Comparison of ENCODE assay signal across 11 cellular contexts in genomic region chr6:3592371-3592941, GRCh38.
DNase-seq lines count a peak whose midpoint lies in the region; ATAC-seq and TF ChIP-seq lines count a peak whose summit lies in the region.
"Had no signal": no experiment of that assay in that cellular context is flagged by ENCODE, and none has a peak within 500 bp of the region (broad histone marks: within the 10 kb centered on the region; RNA-seq: fewer than 3 reads in every experiment).

No MANE protein-coding gene starts in this region.

- H3K9me3 ChIP-seq in gastroesophageal sphincter, result peaks cover 0 to 4% (median 0%) of the 10 kb centered on the region in 3 donors
- H3K9me3 ChIP-seq in aorta (ENCODE audit: control insufficient read depth, low read length), result peaks cover 2% of the 10 kb centered on the region

- ATAC-seq in gastroesophageal sphincter (peak; percentile 97), aorta (ENCODE audit: low FRiP score) (peak; percentile 62), HG03442 (IDR thresholded peaks at IDR 0.05; ENCODE audit: unreplicated experiment) (no peak), HG03159 (IDR thresholded peaks at IDR 0.05; ENCODE audit: unreplicated experiment) (no peak)

- H3K4me3 Mint-ChIP-seq in activated naive CD4-positive, alpha-beta T cell treated with anti-CD3 and anti-CD28 coated beads, Interleukin-2, amount 10 ng/mL, durations not matched to agents 7 days and 5 days, result no peak overlapping the region

- H3K4me3 ChIP-seq in gastroesophageal sphincter, result no peak overlapping the region
- no peak overlapping the region for H3K4me3 ChIP-seq in aorta (ENCODE audit: low read length in 2 of 2)

- peaks cover 10% of the 10 kb centered on the region for H3K27me3 Mint-ChIP-seq in activated naive CD4-positive, alpha-beta T cell treated with anti-CD3 and anti-CD28 coated beads, Interleukin-2, amount 10 ng/mL, durations not matched to agents 7 days and 5 days
- H3K27me3 Mint-ChIP-seq: progenitor cell of endocrine pancreas had no signal

- intact Hi-C loops in aorta (cut with DNase I), result no loop called here

- no peaks in the 10 kb centered on the region for H3K9me3 Mint-ChIP-seq in activated naive CD4-positive, alpha-beta T cell treated with anti-CD3 and anti-CD28 coated beads, Interleukin-2, amount 10 ng/mL, durations not matched to agents 7 days and 5 days

- H3K36me3 ChIP-seq in gastroesophageal sphincter, result no peaks in the 10 kb centered on the region
- H3K36me3 ChIP-seq in aorta (ENCODE audit: control insufficient read depth in 1 of 2, insufficient read depth in 2 of 2, low read length in 1 of 2), result no peaks in the 10 kb centered on the region

- WGBS in gastroesophageal sphincter (ENCODE audit: low coverage in 1 of 2), 2 donors, result 43 to 65% methylated on average over 3 to 7 of the region's 7 CpGs
- 91 to 95% methylated on average over 7 of the region's 7 CpGs for WGBS in aorta, 2 donors

- H3K36me3 Mint-ChIP-seq in activated naive CD4-positive, alpha-beta T cell treated with anti-CD3 and anti-CD28 coated beads, Interleukin-2, amount 10 ng/mL, durations not matched to agents 7 days and 5 days, result no peaks in the 10 kb centered on the region

- no peak for TF ChIP-seq CTCF in gastroesophageal sphincter (IDR thresholded peaks at IDR 0.05)

- H3K27ac Mint-ChIP-seq in activated naive CD4-positive, alpha-beta T cell treated with anti-CD3 and anti-CD28 coated beads, Interleukin-2, amount 10 ng/mL, durations not matched to agents 7 days and 5 days, result no peak overlapping the region
- H3K27ac Mint-ChIP-seq: progenitor cell of endocrine pancreas had no signal

- peak; percentile 10 for DNase-seq in DMS53 (lab: John Stamatoyannopoulos, UW)
- DNase-seq in DMS53 treated with DMSO at 0.1 percent for 48 hours (lab: John Stamatoyannopoulos, UW; ENCODE audit: unreplicated experiment), result no peak
- peak; percentile 45 for DNase-seq in T1000 (lab: John Stamatoyannopoulos, UW)
- DNase-seq in aorta, result no peak
- no peak for DNase-seq in activated naive CD4-positive, alpha-beta T cell treated with anti-CD3 and anti-CD28 coated beads, Interleukin-2, amount 10 ng/mL, durations not matched to agents 7 days and 5 days
- DNase-seq: NCI-H748 treated with DMSO at 0.1 percent for 48 hours had no signal

- no peaks in the 10 kb centered on the region for H3K27me3 ChIP-seq in gastroesophageal sphincter
- H3K27me3 ChIP-seq in aorta (ENCODE audit: control insufficient read depth in 1 of 2, insufficient read depth in 2 of 2, low read length in 1 of 2), result no peaks in the 10 kb centered on the region

- TF ChIP-seq EP300 in gastroesophageal sphincter (IDR thresholded peaks at IDR 0.05), result no peak

- no peaks in the 10 kb centered on the region for H3K4me1 Mint-ChIP-seq in activated naive CD4-positive, alpha-beta T cell treated with anti-CD3 and anti-CD28 coated beads, Interleukin-2, amount 10 ng/mL, durations not matched to agents 7 days and 5 days

- H3K27ac ChIP-seq in gastroesophageal sphincter, result peak overlapping the region in 1 of 4 donors; percentile 63
- H3K27ac ChIP-seq in aorta (ENCODE audit: low read depth in 1 of 2, low read length in 2 of 2), result no peak overlapping the region
- H3K27ac ChIP-seq: 22Rv1 had no signal

- CTCF ChIA-PET in activated naive CD4-positive, alpha-beta T cell treated with anti-CD3 and anti-CD28 coated beads, Interleukin-2, amount 10 ng/mL, durations not matched to agents 7 days and 5 days (lab: Charles Lee), result no interaction called here

- no peak for TF ChIP-seq POLR2A in gastroesophageal sphincter (IDR thresholded peaks at IDR 0.05)

- peaks cover 0 to 4% (median 3%) of the 10 kb centered on the region in 3 donors for H3K4me1 ChIP-seq in gastroesophageal sphincter
- no peaks in the 10 kb centered on the region for H3K4me1 ChIP-seq in aorta (ENCODE audit: control insufficient read depth in 1 of 2, insufficient read depth in 2 of 2, low read length in 2 of 2)

Comparison
In these comparisons a context has a peak if more than half of its experiments do, and no peak if none do; other contexts are left out.
1. DNase-seq: peak in DMS53 (single experiment) and T1000 (single experiment); none in DMS53 treated with DMSO at 0.1 percent for 48 hours (single experiment), aorta (0 of 2) and activated naive CD4-positive, alpha-beta T cell treated with anti-CD3 and anti-CD28 coated beads, Interleukin-2, amount 10 ng/mL, durations not matched to agents 7 days and 5 days (single experiment).
2. ATAC-seq: peak in gastroesophageal sphincter (single experiment) and aorta (single experiment); none in HG03442 (single experiment) and HG03159 (single experiment).